In the genomic region with DNA sequence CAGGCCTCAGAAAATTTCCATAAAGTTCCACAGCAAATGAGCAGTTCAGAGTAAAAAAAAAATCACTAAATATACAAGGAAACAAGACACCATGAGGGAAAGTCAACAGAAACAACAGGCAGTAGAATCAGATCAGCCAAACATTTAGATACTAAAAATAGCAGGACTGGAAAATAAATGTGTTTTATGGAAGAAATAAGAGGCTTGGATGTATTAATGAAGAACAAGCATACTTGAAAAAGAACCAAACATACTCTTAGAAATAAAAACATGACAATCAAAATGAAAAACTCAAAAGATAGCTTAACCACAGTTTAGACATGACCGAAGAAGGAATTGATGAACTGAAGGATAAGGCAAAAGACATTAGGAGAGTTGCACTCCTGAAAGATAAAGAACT, we compare ENCODE assay signal across 12 cellular contexts. TPM values are rescaled to one million over a fixed set of nuclear protein-coding genes. Genes with fewer than 3 reads are reported as not detected.
"Had no signal": no experiment of that assay in that cellular context is flagged by ENCODE, and none has a peak within 500 bp of the region (broad histone marks: within the 10 kb centered on the region; RNA-seq: fewer than 3 reads in every experiment).

No MANE protein-coding gene starts in this region.

- H3K4me1 ChIP-seq: HAP-1 had no signal

- H3K4me2 ChIP-seq: GM23338 had no signal

- H3K36me3 ChIP-seq: HAP-1 had no signal

- H3K4me3 Mint-ChIP-seq: GM23338, H9, HFFc6 had no signal

- ATAC-seq: GM23338, HCT116 had no signal

- H3K4me1 Mint-ChIP-seq: GM23338, H9 had no signal

- DNase-seq: GM23248, GOT3, H7, H9, HCEC 1CT, HFFc6 had no signal

- H3K9ac ChIP-seq: GM23248 had no signal

- H3K27ac ChIP-seq: GM23248 had no signal

- FAIRE-seq: H1, H54 had no signal

- H3K4me3 ChIP-seq: GM23248, GM23338, HAP-1 had no signal

- H2AFZ ChIP-seq: GM23248, GM23338 had no signal

- H3K27ac Mint-ChIP-seq: GM23338, H9, HFFc6 had no signal

RNA-seq across cellular contexts. Expression of a gene that starts 22.6 kb away (rescaled TPM):
- total RNA-seq: GM23248, GM23338, H1, H4, H7, H9, HFFc6 had no signal
- polyA plus RNA-seq: GM23248, GM23338, H1 had no signal

RNA-seq across cellular contexts. Expression of a gene that starts 32.4 kb away (rescaled TPM):
- total RNA-seq: H4 had no signal
- polyA plus RNA-seq: GM23248 had no signal
